Comparison of ENCODE assay signal across 29 cellular contexts in genomic region chr1:208485512-208485911, GRCh38.
DNase-seq lines count a peak whose midpoint lies in the region; TF ChIP-seq lines count a peak whose summit lies in the region.
"Had no signal": no experiment of that assay in that cellular context is flagged by ENCODE, and none has a peak within 500 bp of the region (broad histone marks: within the 10 kb centered on the region; RNA-seq: fewer than 3 reads in every experiment).

No MANE protein-coding gene starts in this region.

- H3K27me3 ChIP-seq in esophagus muscularis mucosa, result no peaks in the 10 kb centered on the region
- H3K27me3 ChIP-seq: BE2C; BLaER1; BLaER1 treated with 17β-estradiol and CSF1 and Interleukin-3, amounts not matched to agents 10 nM and 100 nM had no signal

- H3K4me1 ChIP-seq in esophagus muscularis mucosa, result no peaks in the 10 kb centered on the region
- H3K4me1 ChIP-seq: A549, BLaER1, Caco-2 had no signal

- no peak for TF ChIP-seq POLR2A in esophagus muscularis mucosa (IDR thresholded peaks at IDR 0.05; ENCODE audit: low read depth)

- DNase-seq in SK-N-DZ (ENCODE audit: low spot score) (peak; percentile 74), esophagus muscularis mucosa (ENCODE audit: extremely low spot score) (peak; percentile 19), RWPE1 (ENCODE audit: low spot score) (no peak), amygdala (lab: John Stamatoyannopoulos, UW) (no peak)
- DNase-seq: 8988T; ACHN; AML-193; BE2C; C1 segment of cervical spinal cord; Caco-2; Calu3; CD4-positive, alpha-beta memory T cell; CD4-positive, alpha-beta T cell; CD4-positive, CD25-positive, alpha-beta regulatory T cell; CD8-positive, alpha-beta memory T cell; CD8-positive, alpha-beta T cell; COR-L47; DMS 273 treated with DMSO at 0.1 percent for 48 hours; DMS153; DMS53; DMS79; DMS79 treated with DMSO at 0.1 percent for 48 hours; DND-41; EL had no signal

- POLR2A ChIA-PET in RWPE1 (lab: Yijun Ruan, JAX; ENCODE audit: low non-redundant PET), result no interaction called here

- intact Hi-C loops in esophagus muscularis mucosa (cut with DNase I), result no loop called here

- H3K27ac ChIP-seq in esophagus muscularis mucosa (replicated peaks in 1 of 4) (no peak overlapping the region), RWPE1 (no peak overlapping the region)
- H3K27ac ChIP-seq: 22Rv1; A549; BLaER1; BLaER1 treated with 17β-estradiol and CSF1 and Interleukin-3, amounts not matched to agents 10 nM and 100 nM; C4-2B had no signal

- no peak overlapping the region for H3K4me3 ChIP-seq in esophagus muscularis mucosa
- H3K4me3 ChIP-seq: A549; BLaER1; BLaER1 treated with 17β-estradiol and CSF1 and Interleukin-3, amounts not matched to agents 10 nM and 100 nM had no signal

- TF ChIP-seq EP300 in esophagus muscularis mucosa (IDR thresholded peaks at IDR 0.05), result no peak

- H3K9me3 ChIP-seq in esophagus muscularis mucosa, result no peaks in the 10 kb centered on the region
- H3K9me3 ChIP-seq: A549, BE2C, Caco-2 had no signal

- H3K36me3 ChIP-seq in esophagus muscularis mucosa, result no peaks in the 10 kb centered on the region
- H3K36me3 ChIP-seq: BE2C; BLaER1; BLaER1 treated with 17β-estradiol and CSF1 and Interleukin-3, amounts not matched to agents 10 nM and 100 nM had no signal

- CTCF ChIA-PET in RWPE1 (lab: Yijun Ruan, JAX), result no interaction called here

- no peak for TF ChIP-seq CTCF in esophagus muscularis mucosa (IDR thresholded peaks at IDR 0.05)
- no peak for TF ChIP-seq CTCF in RWPE1 (conservative IDR thresholded peaks at IDR 0.05; ENCODE audit: low read depth)

- WGBS in esophagus muscularis mucosa, result 63% methylated on average over 3 of the region's 3 CpGs

Comparison
In these comparisons a context has a peak if more than half of its experiments do, and no peak if none do; other contexts are left out.
1. DNase-seq: peak in SK-N-DZ (single experiment) and esophagus muscularis mucosa (single experiment); none in RWPE1 (single experiment) and amygdala (0 of 56).